Comparison of ENCODE assay signal across 18 cellular contexts in the genomic region with DNA sequence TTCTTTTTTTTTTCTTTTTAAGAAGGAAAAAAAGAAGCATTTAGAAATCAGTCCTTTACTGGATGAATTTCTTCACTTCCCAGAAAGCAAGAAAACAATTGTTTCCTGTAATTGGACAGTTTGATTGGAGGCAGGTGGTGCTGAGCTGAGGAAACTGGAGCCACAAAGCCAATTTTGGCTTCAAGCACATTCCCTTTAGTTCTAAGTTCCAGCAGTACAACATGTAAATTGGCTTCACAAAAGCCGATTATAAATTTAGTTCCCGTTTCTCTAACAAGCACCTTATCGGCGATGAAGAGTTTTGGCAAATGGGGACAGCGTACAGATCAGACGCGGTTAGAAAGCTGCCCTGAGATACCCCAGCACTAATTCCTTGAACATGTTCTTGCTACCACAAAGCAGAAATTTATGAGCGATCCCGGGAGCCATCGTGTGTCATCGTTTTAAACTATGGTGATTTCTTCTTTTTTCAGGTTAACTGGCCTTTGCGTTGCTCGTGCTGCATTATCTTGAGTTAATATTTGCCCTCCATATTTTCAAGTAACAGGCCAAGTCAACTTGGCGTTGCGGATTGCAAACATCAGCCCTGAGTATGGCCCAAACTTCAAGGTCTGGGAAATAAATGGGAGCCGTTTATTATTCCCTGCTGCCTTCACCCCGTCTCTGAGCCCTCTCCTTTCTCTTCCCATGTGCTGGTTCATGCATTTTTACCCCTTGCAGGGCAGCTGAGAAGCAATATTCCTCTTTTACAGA.
A peak's percentile ranks its signal among the peaks of the same experiment; 100 is the strongest.
DNase-seq lines count a peak whose midpoint lies in the region; ATAC-seq, FAIRE-seq and TF ChIP-seq lines count a peak whose summit lies in the region.
"Had no signal": no experiment of that assay in that cellular context is flagged by ENCODE, and none has a peak within 500 bp of the region (broad histone marks: within the 10 kb centered on the region; RNA-seq: fewer than 3 reads in every experiment).

No MANE protein-coding gene starts in this region.

- no peak overlapping the region for H3K9ac ChIP-seq in BLaER1

- H3K4me2 ChIP-seq in BLaER1 (peak overlapping the region; percentile 26), osteoblast (ENCODE audit: insufficient read depth, low read length) (no peak overlapping the region)

- no peak for FAIRE-seq in GM12892 (lab: Jason Lieb, UNC)
- FAIRE-seq: bronchial epithelial cell had no signal

- no peaks in the 10 kb centered on the region for H3K79me2 ChIP-seq in osteoblast (ENCODE audit: insufficient read depth, low read length)

- H3K27me3 Mint-ChIP-seq in brain = peaks cover 6% of the 10 kb centered on the region
- H3K27me3 Mint-ChIP-seq: activated naive CD4-positive, alpha-beta T cell treated with anti-CD3 and anti-CD28 coated beads, Interleukin-2, amount 50 U/mL, for 24 hours; CD4-positive, alpha-beta T cell had no signal

- peaks cover 78% of the 10 kb centered on the region for H3K4me1 Mint-ChIP-seq in brain

- no peaks in the 10 kb centered on the region for H3K27me3 ChIP-seq in BLaER1
- peaks cover 5% of the 10 kb centered on the region for H3K27me3 ChIP-seq in osteoblast (ENCODE audit: insufficient read depth, low read length)

- DNase-seq in NCI-H1105 (lab: John Stamatoyannopoulos, UW) = peak; percentile 55
- peak; percentile 48 for DNase-seq in osteoblast (ENCODE audit: insufficient read length, low spot score, missing footprints)
- no peak for DNase-seq in GM12892 (ENCODE audit: insufficient read length)
- DNase-seq in activated CD8-positive, alpha-beta memory T cell treated with anti-CD3 and anti-CD28 coated beads for 24 hours = no peak
- DNase-seq: Kasumi-1, NCI-H1930, NCI-H524, nephron progenitor cell, T-cell had no signal

- H3K36me3 ChIP-seq in BLaER1 (no peaks in the 10 kb centered on the region), osteoblast (ENCODE audit: insufficient read depth, low read length) (no peaks in the 10 kb centered on the region)

- no peak overlapping the region for H3K27ac ChIP-seq in BLaER1
- H3K27ac ChIP-seq in osteoblast (ENCODE audit: low read depth, low read length) = no peak overlapping the region

- H3K4me3 Mint-ChIP-seq in brain = peak overlapping the region in 2 of 5 experiments; percentile 56 to 57
- H3K4me3 Mint-ChIP-seq: activated naive CD4-positive, alpha-beta T cell treated with anti-CD3 and anti-CD28 coated beads, Interleukin-2, amount 50 U/mL, for 24 hours; CD4-positive, alpha-beta T cell; nephron progenitor cell; stimulated activated memory B cell treated with anti-CD40 and anti-IgM and Interleukin-4, amounts not matched to agents 10 μg/mL and 1 μg/mL and 100 μg/mL, for 72 hours; T-cell had no signal

- H3K9me3 ChIP-seq in BLaER1 (no peaks in the 10 kb centered on the region), osteoblast (ENCODE audit: low read depth, low read length) (no peaks in the 10 kb centered on the region)

- H2AFZ ChIP-seq in osteoblast (ENCODE audit: low read length) = no peak overlapping the region

- no peaks in the 10 kb centered on the region for H4K20me1 ChIP-seq in BLaER1
- no peaks in the 10 kb centered on the region for H4K20me1 ChIP-seq in osteoblast (ENCODE audit: insufficient read depth, low read length)

- TF ChIP-seq CTCF in brain (conservative IDR thresholded peaks at IDR 0.05) (no peak), osteoblast (IDR thresholded peaks at IDR 0.05; ENCODE audit: extremely low read depth, low read depth, low read length) (no peak)

- H3K4me1 ChIP-seq in BLaER1 (peaks cover 58% of the 10 kb centered on the region), osteoblast (ENCODE audit: insufficient read depth, low read length) (no peaks in the 10 kb centered on the region)

- no peak for ATAC-seq in GM21447 (IDR thresholded peaks at IDR 0.05; ENCODE audit: unreplicated experiment)
- no peak for ATAC-seq in HG03469 (IDR thresholded peaks at IDR 0.05; ENCODE audit: unreplicated experiment)
- ATAC-seq: stimulated activated memory B cell treated with anti-CD40 and anti-IgM and Interleukin-4, amounts not matched to agents 10 μg/mL and 1 μg/mL and 100 μg/mL, for 72 hours; T-cell had no signal

- peaks cover 0 to 3% (median 0%) of the 10 kb centered on the region in 5 experiments for H3K9me3 Mint-ChIP-seq in brain
- H3K9me3 Mint-ChIP-seq: activated naive CD4-positive, alpha-beta T cell treated with anti-CD3 and anti-CD28 coated beads, Interleukin-2, amount 50 U/mL, for 24 hours; CD4-positive, alpha-beta T cell; nephron progenitor cell; stimulated activated memory B cell treated with anti-CD40 and anti-IgM and Interleukin-4, amounts not matched to agents 10 μg/mL and 1 μg/mL and 100 μg/mL, for 72 hours; T-cell had no signal

- H3K4me3 ChIP-seq in BLaER1 (no peak overlapping the region), osteoblast (ENCODE audit: insufficient read depth, low read length) (no peak overlapping the region)
- H3K4me3 ChIP-seq: lung had no signal

- TF ChIP-seq POLR2A in GM12892 (IDR thresholded peaks at IDR 0.05; ENCODE audit: low read depth, low read length) = no peak

- H3K27ac Mint-ChIP-seq in brain = peak overlapping the region in 4 of 5 experiments; percentile 45 to 94 (median 74)
- H3K27ac Mint-ChIP-seq: activated naive CD4-positive, alpha-beta T cell treated with anti-CD3 and anti-CD28 coated beads, Interleukin-2, amount 50 U/mL, for 24 hours; CD4-positive, alpha-beta T cell; nephron progenitor cell; stimulated activated memory B cell treated with anti-CD40 and anti-IgM and Interleukin-4, amounts not matched to agents 10 μg/mL and 1 μg/mL and 100 μg/mL, for 72 hours; T-cell had no signal

- no peaks in the 10 kb centered on the region for H3K36me3 Mint-ChIP-seq in brain
- H3K36me3 Mint-ChIP-seq: activated naive CD4-positive, alpha-beta T cell treated with anti-CD3 and anti-CD28 coated beads, Interleukin-2, amount 50 U/mL, for 24 hours; stimulated activated memory B cell treated with anti-CD40 and anti-IgM and Interleukin-4, amounts not matched to agents 10 μg/mL and 1 μg/mL and 100 μg/mL, for 72 hours; T-cell had no signal

Comparison
In these comparisons a context has a peak if more than half of its experiments do, and no peak if none do; other contexts are left out.
1. DNase-seq: peak in NCI-H1105 (single experiment) and osteoblast (single experiment); none in GM12892 (single experiment) and activated CD8-positive, alpha-beta memory T cell treated with anti-CD3 and anti-CD28 coated beads for 24 hours (single experiment).